In the genomic region with DNA sequence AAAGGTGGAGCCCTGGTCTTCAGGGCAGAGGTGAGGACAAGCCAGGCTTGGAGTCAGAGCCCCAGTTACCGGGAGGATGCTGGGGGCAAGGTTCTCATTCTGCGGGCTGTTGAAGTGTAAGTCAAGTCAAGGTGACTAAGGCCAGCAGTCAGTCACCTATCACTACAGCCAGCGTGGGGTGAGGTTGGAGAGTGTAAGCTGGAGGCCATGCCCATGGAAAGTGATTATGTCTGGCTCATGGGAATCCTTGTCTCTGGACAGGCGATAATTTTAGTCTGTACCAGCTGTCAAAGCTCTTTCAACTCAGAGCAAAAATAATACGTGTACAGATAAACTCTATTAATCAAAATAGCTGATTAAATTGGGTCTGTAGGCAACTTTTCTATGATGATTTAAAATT, we compare ENCODE assay signal across 23 cellular contexts.
DNase-seq lines count a peak whose midpoint lies in the region; ATAC-seq and TF ChIP-seq lines count a peak whose summit lies in the region.
"Had no signal": no experiment of that assay in that cellular context is flagged by ENCODE, and none has a peak within 500 bp of the region (broad histone marks: within the 10 kb centered on the region; RNA-seq: fewer than 3 reads in every experiment).

No MANE protein-coding gene starts in this region.

- intact Hi-C loops in Right ventricle myocardium inferior (cut with DNase I): no loop called here
- intact Hi-C loops in heart left ventricle (cut with DNase I): no loop called here
- intact Hi-C loops in right cardiac atrium (cut with DNase I): no loop called here
- intact Hi-C loops in left ventricle myocardium inferior (cut with micrococcal nuclease): no loop called here

- TF ChIP-seq CTCF in heart left ventricle (IDR thresholded peaks at IDR 0.05): no peak
- no peak for TF ChIP-seq CTCF in left ventricle myocardium inferior (IDR thresholded peaks at IDR 0.05; ENCODE audit: borderline replicate concordance)
- TF ChIP-seq CTCF in RWPE2 (IDR thresholded peaks at IDR 0.05; ENCODE audit: poor library complexity, severe bottlenecking): no peak

- DNase-seq in Right ventricle myocardium inferior (ENCODE audit: missing footprints) (no peak), heart left ventricle (no peak), right cardiac atrium (no peak), left ventricle myocardium inferior (no peak), RWPE2 (ENCODE audit: low spot score) (no peak), islet precursor cell (no peak), kidney tubule cell (ENCODE audit: low spot score) (no peak)
- DNase-seq: 8988T; ACHN; BE2C; C1 segment of cervical spinal cord; CD4-positive, alpha-beta memory T cell; CD4-positive, CD25-positive, alpha-beta regulatory T cell; CD8-positive, alpha-beta memory T cell; COR-L47; DMS 273 treated with DMSO at 0.1 percent for 48 hours; DMS153; DMS53; DMS79; DND-41; GDM1 had no signal

- no peak overlapping the region for H3K27ac ChIP-seq in heart left ventricle
- peak overlapping the region; percentile 33 for H3K27ac ChIP-seq in right cardiac atrium (ENCODE audit: low read length)
- no peak overlapping the region for H3K27ac ChIP-seq in left ventricle myocardium inferior (replicated peaks)
- H3K27ac ChIP-seq in RWPE2 (ENCODE audit: poor library complexity, severe bottlenecking): no peak overlapping the region
- H3K27ac ChIP-seq: BLaER1 had no signal

- H3K4me1 ChIP-seq in heart left ventricle (no peaks in the 10 kb centered on the region), right cardiac atrium (ENCODE audit: control insufficient read depth, insufficient read depth, low read length) (no peaks in the 10 kb centered on the region), left ventricle myocardium inferior (no peaks in the 10 kb centered on the region), RWPE2 (ENCODE audit: insufficient read depth, poor library complexity, severe bottlenecking) (no peaks in the 10 kb centered on the region)
- H3K4me1 ChIP-seq: BE2C, BLaER1 had no signal

- H3K4me3 ChIP-seq in heart left ventricle (no peak overlapping the region), right cardiac atrium (ENCODE audit: low read length) (no peak overlapping the region), left ventricle myocardium inferior (no peak overlapping the region), RWPE2 (ENCODE audit: severe bottlenecking) (no peak overlapping the region)
- H3K4me3 ChIP-seq: BLaER1, GM12878 had no signal

- no peak for TF ChIP-seq POLR2A in heart left ventricle (IDR thresholded peaks at IDR 0.05)

- 41 to 48% (median 45%) methylated on average over 5 of the region's 5 CpGs for WGBS in heart left ventricle, 4 donors
- 38% methylated on average over 5 of the region's 5 CpGs for WGBS in right cardiac atrium

- H3K9me3 ChIP-seq in heart left ventricle (no peaks in the 10 kb centered on the region), right cardiac atrium (ENCODE audit: control insufficient read depth, low read length) (no peaks in the 10 kb centered on the region), left ventricle myocardium inferior (replicated peaks) (no peaks in the 10 kb centered on the region), RWPE2 (ENCODE audit: severe bottlenecking) (no peaks in the 10 kb centered on the region)
- H3K9me3 ChIP-seq: BE2C, BLaER1 had no signal

- H3K27me3 ChIP-seq in heart left ventricle (peaks cover 0 to 26% (median 0%) of the 10 kb centered on the region in 9 donors), right cardiac atrium (ENCODE audit: control insufficient read depth, insufficient read depth) (no peaks in the 10 kb centered on the region), left ventricle myocardium inferior (ENCODE audit: low read depth) (peaks cover 26% of the 10 kb centered on the region), RWPE2 (ENCODE audit: insufficient read depth, poor library complexity, severe bottlenecking) (peaks cover 63% of the 10 kb centered on the region)
- H3K27me3 ChIP-seq: BLaER1 had no signal

- H3K36me3 ChIP-seq in heart left ventricle: no peaks in the 10 kb centered on the region
- H3K36me3 ChIP-seq in left ventricle myocardium inferior: no peaks in the 10 kb centered on the region
- no peaks in the 10 kb centered on the region for H3K36me3 ChIP-seq in RWPE2 (ENCODE audit: low read depth)
- H3K36me3 ChIP-seq: BE2C, BLaER1 had no signal

- ATAC-seq in Right ventricle myocardium inferior: peak; percentile 42
- no peak for ATAC-seq in heart left ventricle
- peak; percentile 76 to 91 for ATAC-seq in right cardiac atrium
- 0 out of 3 replicates have a peak, but pooled peaks have one; percentile 13 for ATAC-seq in RWPE2 (ENCODE audit: low read depth)
- ATAC-seq: GM12878 had no signal

Comparison
In these comparisons a context has a peak if more than half of its experiments do, and no peak if none do; other contexts are left out.
1. ATAC-seq: peak in Right ventricle myocardium inferior (single experiment), right cardiac atrium (2 of 2) and RWPE2 (single experiment); none in heart left ventricle (0 of 4).